ENCODE assay signal across 16 cellular contexts in the genomic region with DNA sequence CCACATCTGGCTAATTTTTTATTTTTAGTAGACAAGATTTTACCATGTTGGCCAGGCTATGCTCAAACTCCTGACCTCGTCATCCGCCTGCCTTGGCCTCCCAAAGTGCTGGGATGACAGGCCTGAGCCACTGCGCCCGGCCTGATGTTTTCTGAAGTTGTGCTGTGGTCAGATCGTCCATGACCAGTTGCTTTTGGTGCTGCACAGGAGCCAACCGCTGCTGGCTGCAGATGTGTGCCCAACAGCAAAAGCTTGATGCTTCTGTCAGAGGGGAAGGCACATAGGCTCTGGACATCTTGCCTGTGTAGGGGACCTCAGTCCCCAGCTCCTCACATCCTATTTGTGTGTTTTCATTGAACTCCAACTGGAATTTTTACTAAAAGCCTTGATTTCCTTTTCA.
DNase-seq lines count a peak whose midpoint lies in the region; ATAC-seq and TF ChIP-seq lines count a peak whose summit lies in the region.
"Had no signal": no experiment of that assay in that cellular context is flagged by ENCODE, and none has a peak within 500 bp of the region (broad histone marks: within the 10 kb centered on the region; RNA-seq: fewer than 3 reads in every experiment).

No MANE protein-coding gene starts in this region.

- peaks cover 15% of the 10 kb centered on the region for H3K36me3 ChIP-seq in PC-9 (ENCODE audit: low read depth)
- peaks cover 0 to 8% (median 0%) of the 10 kb centered on the region in 4 donors for H3K36me3 ChIP-seq in sigmoid colon
- H3K36me3 ChIP-seq in tibial nerve, result peaks cover 0 to 3% (median 0%) of the 10 kb centered on the region in 3 donors
- H3K36me3 ChIP-seq: BE2C, HAP-1 had no signal

- intact Hi-C loops in PC-9 (cut with micrococcal nuclease; ENCODE audit: unreplicated experiment) (no loop called here), sigmoid colon (cut with DNase I) (no loop called here)
- intact Hi-C loops in activated CD4-positive, alpha-beta T cell treated with anti-CD3 and anti-CD28 coated beads, Interleukin-2, amount 10 ng/mL, durations not matched to agents 24 days and 14 days (cut with micrococcal nuclease), result no loop called here

- no peak for TF ChIP-seq POLR2A in sigmoid colon (IDR thresholded peaks at IDR 0.05)
- TF ChIP-seq POLR2A in tibial nerve (IDR thresholded peaks at IDR 0.05), result no peak

- DNase-seq in PC-9 (no peak), sigmoid colon (peak; percentile 24), tibial nerve (ENCODE audit: low spot score in 2 of 2) (no peak), putamen (ENCODE audit: low spot score) (no peak)
- DNase-seq in activated CD4-positive, alpha-beta T cell treated with anti-CD3 and anti-CD28 coated beads, Interleukin-2, amount 10 ng/mL, durations not matched to agents 24 days and 14 days, result no peak
- DNase-seq: BE2C; CD4-positive, CD25-positive, alpha-beta regulatory T cell; CD8-positive, alpha-beta memory T cell; COR-L47; DMS 273 treated with DMSO at 0.1 percent for 48 hours; DMS53; GM23248 had no signal

- H3K9me3 ChIP-seq in PC-9 (ENCODE audit: insufficient read depth, low read depth) (no peaks in the 10 kb centered on the region), sigmoid colon (no peaks in the 10 kb centered on the region), tibial nerve (no peaks in the 10 kb centered on the region)
- H3K9me3 ChIP-seq: BE2C, HAP-1 had no signal

- H3K27ac Mint-ChIP-seq in activated CD4-positive, alpha-beta T cell treated with anti-CD3 and anti-CD28 coated beads, Interleukin-2, amount 10 ng/mL, durations not matched to agents 24 days and 14 days, result no peak overlapping the region
- H3K27ac Mint-ChIP-seq: CD4-positive, CD25-positive, alpha-beta regulatory T cell had no signal

- no peak overlapping the region for H3K4me3 Mint-ChIP-seq in activated CD4-positive, alpha-beta T cell treated with anti-CD3 and anti-CD28 coated beads, Interleukin-2, amount 10 ng/mL, durations not matched to agents 24 days and 14 days
- H3K4me3 Mint-ChIP-seq: CD4-positive, CD25-positive, alpha-beta regulatory T cell; CD8-positive, alpha-beta memory T cell had no signal

- H4K20me1 ChIP-seq in PC-9 (ENCODE audit: insufficient read depth), result no peaks in the 10 kb centered on the region

- H3K27me3 Mint-ChIP-seq in activated CD4-positive, alpha-beta T cell treated with anti-CD3 and anti-CD28 coated beads, Interleukin-2, amount 10 ng/mL, durations not matched to agents 24 days and 14 days, result no peaks in the 10 kb centered on the region
- H3K27me3 Mint-ChIP-seq: CD4-positive, CD25-positive, alpha-beta regulatory T cell had no signal

- H2AFZ ChIP-seq in PC-9, result no peak overlapping the region
- H2AFZ ChIP-seq: GM23248 had no signal

- H3K4me3 ChIP-seq in PC-9 (no peak overlapping the region), sigmoid colon (no peak overlapping the region), tibial nerve (no peak overlapping the region)
- H3K4me3 ChIP-seq: GM23248, HAP-1 had no signal

- H3F3A ChIP-seq in PC-9 (ENCODE audit: insufficient read depth, low read depth), result peaks cover 31% of the 10 kb centered on the region

- H3K4me1 ChIP-seq in PC-9 (replicated peaks; ENCODE audit: insufficient read depth) (peaks cover 41% of the 10 kb centered on the region), sigmoid colon (peaks cover 0 to 11% (median 3%) of the 10 kb centered on the region in 4 donors), tibial nerve (peaks cover 0 to 34% (median 9%) of the 10 kb centered on the region in 4 donors)
- H3K4me1 ChIP-seq: HAP-1 had no signal

- peak overlapping the region; percentile 96; the same call in 1 of the 2 replicates for H3K27ac ChIP-seq in PC-9
- peak overlapping the region; percentile 44 for H3K27ac ChIP-seq in cingulate gyrus (ENCODE audit: low read depth, low read length)
- no peak overlapping the region for H3K27ac ChIP-seq in sigmoid colon
- peak overlapping the region; percentile 32 to 86 (median 64) for H3K27ac ChIP-seq in tibial nerve
- H3K27ac ChIP-seq: GM23248, HL-60 had no signal

- no peaks in the 10 kb centered on the region for H3K4me1 Mint-ChIP-seq in activated CD4-positive, alpha-beta T cell treated with anti-CD3 and anti-CD28 coated beads, Interleukin-2, amount 10 ng/mL, durations not matched to agents 24 days and 14 days
- H3K4me1 Mint-ChIP-seq: CD4-positive, CD25-positive, alpha-beta regulatory T cell had no signal

- POLR2A ChIA-PET in PC-9 (lab: Charles Lee; ENCODE audit: unreplicated experiment), result no interaction called here

- H3K79me2 ChIP-seq in PC-9 (ENCODE audit: low read depth), result peaks cover 88% of the 10 kb centered on the region

- BruUV-seq in PC-9 (replicated peaks; lab: Mats Ljungman, UMichigan), result no TSS peak

- ATAC-seq in HG02798 (IDR thresholded peaks at IDR 0.05; ENCODE audit: poor library complexity, unreplicated experiment), result no peak

- no peaks in the 10 kb centered on the region for H3K9me3 Mint-ChIP-seq in activated CD4-positive, alpha-beta T cell treated with anti-CD3 and anti-CD28 coated beads, Interleukin-2, amount 10 ng/mL, durations not matched to agents 24 days and 14 days

- CTCF ChIA-PET in PC-9 (lab: Charles Lee), result no interaction called here

- TF ChIP-seq CTCF in PC-9 (conservative IDR thresholded peaks at IDR 0.05) (no peak), sigmoid colon (IDR thresholded peaks at IDR 0.05) (no peak), tibial nerve (IDR thresholded peaks at IDR 0.05) (no peak)

- TF ChIP-seq EP300 in sigmoid colon (IDR thresholded peaks at IDR 0.05) (no peak), tibial nerve (IDR thresholded peaks at IDR 0.05) (no peak)

- H3K9me2 ChIP-seq in PC-9 (ENCODE audit: insufficient read depth), result no peaks in the 10 kb centered on the region

- no peak overlapping the region for H3K4me2 ChIP-seq in PC-9

- 93 to 94% methylated on average over 6 of the region's 6 CpGs for WGBS in sigmoid colon, 2 donors
- 87 to 90% methylated on average over 6 of the region's 6 CpGs for WGBS in tibial nerve, 2 donors

- H3K36me3 Mint-ChIP-seq in activated CD4-positive, alpha-beta T cell treated with anti-CD3 and anti-CD28 coated beads, Interleukin-2, amount 10 ng/mL, durations not matched to agents 24 days and 14 days (ENCODE audit: low read depth), result no peaks in the 10 kb centered on the region
- H3K36me3 Mint-ChIP-seq: CD4-positive, CD25-positive, alpha-beta regulatory T cell had no signal

- H3K27me3 ChIP-seq in PC-9 (ENCODE audit: insufficient read depth, low read depth), result no peaks in the 10 kb centered on the region
- H3K27me3 ChIP-seq in sigmoid colon, result no peaks in the 10 kb centered on the region
- H3K27me3 ChIP-seq in tibial nerve, result no peaks in the 10 kb centered on the region
- H3K27me3 ChIP-seq: BE2C had no signal

Comparison
In these comparisons a context has a peak if more than half of its experiments do, and no peak if none do; other contexts are left out.
1. H3K27ac ChIP-seq: peak in PC-9 (single experiment), cingulate gyrus (single experiment) and tibial nerve (4 of 4); none in sigmoid colon (0 of 4).